20 cellular contexts compared by ENCODE assay signal in genomic region chr12:106508966-106509365, GRCh38.
"Had no signal": no experiment of that assay in that cellular context is flagged by ENCODE, and none has a peak within 500 bp of the region (broad histone marks: within the 10 kb centered on the region; RNA-seq: fewer than 3 reads in every experiment).

No MANE protein-coding gene starts in this region.

- H3K27me3 ChIP-seq: MG63 had no signal

- H3K4me2 ChIP-seq: SK-N-SH had no signal

- H3K9ac ChIP-seq: SK-N-SH had no signal

- DNase-seq: Karpas-422, KG1, MG63, NCI-H1092, NCI-H1105 treated with DMSO at 0.1 percent for 48 hours, NCI-H1417 treated with DMSO at 0.1 percent for 48 hours, NCI-H146, NCI-H1694 treated with DMSO at 0.1 percent for 48 hours, NCI-H1930, NCI-H2081, NCI-H2107, NCI-H2227 treated with DMSO at 0.1 percent for 48 hours, NCI-H524, NCI-H69, NCI-H774, Right ventricle myocardium superior, RPMI8226, SIG-M5, SK-N-SH, SW 1271 had no signal

- H3K9me2 ChIP-seq: SK-N-SH had no signal

- H3K9me3 ChIP-seq: MG63, SK-N-SH had no signal

- H3K4me3 ChIP-seq: MG63 had no signal
